9 cellular contexts compared by ENCODE assay signal in the genomic region with DNA sequence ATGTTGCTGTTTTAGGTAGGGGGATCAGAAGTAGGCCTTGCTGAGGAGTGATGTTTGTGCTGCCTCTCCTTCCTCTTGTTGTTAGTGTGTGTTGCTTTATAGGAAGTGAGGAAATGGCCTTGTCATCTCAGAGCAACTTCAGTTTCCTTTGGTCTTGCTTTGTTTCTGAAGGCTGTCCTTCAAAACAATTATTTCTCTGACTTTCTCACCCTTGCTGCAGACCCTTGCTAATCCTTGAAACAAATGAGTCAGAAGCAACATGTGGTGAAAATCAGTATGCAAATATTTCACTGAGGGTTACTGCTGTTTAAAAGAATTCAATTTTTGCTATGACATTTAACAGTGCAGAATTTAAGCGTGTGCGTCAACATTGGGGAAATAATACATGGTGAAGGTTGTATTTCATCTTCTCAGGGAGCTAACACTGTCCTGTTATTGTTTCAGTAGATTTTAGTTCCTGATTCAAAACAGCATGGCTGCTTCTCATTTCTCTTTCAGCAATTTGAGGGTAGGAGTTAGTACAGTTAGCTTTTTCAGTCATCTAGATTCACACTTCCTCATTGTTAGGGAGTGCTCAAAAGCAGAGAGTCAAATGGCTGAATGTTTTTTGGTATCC.
DNase-seq lines count a peak whose midpoint lies in the region; ATAC-seq lines count a peak whose summit lies in the region.
"Had no signal": no experiment of that assay in that cellular context is flagged by ENCODE, and none has a peak within 500 bp of the region (broad histone marks: within the 10 kb centered on the region; RNA-seq: fewer than 3 reads in every experiment).

No MANE protein-coding gene starts in this region.

- H3K9me3 Mint-ChIP-seq in activated naive CD4-positive, alpha-beta T cell treated with anti-CD3 and anti-CD28 coated beads, Interleukin-2, amount 50 U/mL, for 24 hours: no peaks in the 10 kb centered on the region
- H3K9me3 Mint-ChIP-seq in T-helper 2 cell treated with Interferon-gamma antibody and Interleukin-4, amounts not matched to agents 5 μg/mL and 100 μg/mL, for 36 hours: no peaks in the 10 kb centered on the region

- H3K27ac ChIP-seq in mucosa of rectum (ENCODE audit: low read depth in 2 of 2, low read length in 2 of 2): peak overlapping the region; percentile 6 to 21

- H3K27me3 ChIP-seq in mucosa of rectum (ENCODE audit: control insufficient read depth in 2 of 2, insufficient read depth in 2 of 2, low read length in 2 of 2): no peaks in the 10 kb centered on the region

- peak overlapping the region; percentile 36 for H3K27ac Mint-ChIP-seq in activated naive CD4-positive, alpha-beta T cell treated with anti-CD3 and anti-CD28 coated beads, Interleukin-2, amount 50 U/mL, for 24 hours
- H3K27ac Mint-ChIP-seq in T-helper 2 cell treated with Interferon-gamma antibody and Interleukin-4, amounts not matched to agents 5 μg/mL and 100 μg/mL, for 36 hours: peak overlapping the region; percentile 76

- H3K4me1 Mint-ChIP-seq in activated naive CD4-positive, alpha-beta T cell treated with anti-CD3 and anti-CD28 coated beads, Interleukin-2, amount 50 U/mL, for 24 hours: peaks cover 11% of the 10 kb centered on the region
- H3K4me1 Mint-ChIP-seq in T-helper 2 cell treated with Interferon-gamma antibody and Interleukin-4, amounts not matched to agents 5 μg/mL and 100 μg/mL, for 36 hours (ENCODE audit: low read depth): peaks cover 9% of the 10 kb centered on the region

- DNase-seq in activated naive CD4-positive, alpha-beta T cell treated with anti-CD3 and anti-CD28 coated beads, Interleukin-2, amount 50 U/mL, for 16 hours: no peak
- DNase-seq in T-helper 2 cell treated with Interferon-gamma antibody and Interleukin-4, amounts not matched to agents 5 μg/mL and 100 μg/mL, for 36 hours (ENCODE audit: low spot score): no peak
- DNase-seq in cortex of kidney (lab: John Stamatoyannopoulos, UW): no peak
- no peak for DNase-seq in superior temporal gyrus (ENCODE audit: extremely low spot score)
- DNase-seq in DMS114 treated with DMSO at 0.1 percent for 48 hours (lab: John Stamatoyannopoulos, UW; ENCODE audit: unreplicated experiment): no peak
- DNase-seq: DND-41 had no signal

- no peaks in the 10 kb centered on the region for H3K4me1 ChIP-seq in mucosa of rectum (ENCODE audit: control insufficient read depth in 2 of 2, insufficient read depth in 2 of 2, low read length in 2 of 2)

- peak; percentile 82 for ATAC-seq in HG03066 (IDR thresholded peaks at IDR 0.05; ENCODE audit: low read depth, unreplicated experiment)

- H3K4me3 ChIP-seq in mucosa of rectum (ENCODE audit: low read length in 2 of 2): no peak overlapping the region

- H3K9ac ChIP-seq in mucosa of rectum (ENCODE audit: low read depth in 1 of 2, low read length in 2 of 2): no peak overlapping the region

- no peak overlapping the region for H3K4me3 Mint-ChIP-seq in activated naive CD4-positive, alpha-beta T cell treated with anti-CD3 and anti-CD28 coated beads, Interleukin-2, amount 50 U/mL, for 24 hours
- no peak overlapping the region for H3K4me3 Mint-ChIP-seq in T-helper 2 cell treated with Interferon-gamma antibody and Interleukin-4, amounts not matched to agents 5 μg/mL and 100 μg/mL, for 36 hours

- H3K36me3 ChIP-seq in mucosa of rectum (ENCODE audit: control insufficient read depth in 2 of 2, insufficient read depth in 2 of 2, low read length in 2 of 2): peaks cover 0 to 2% of the 10 kb centered on the region in 2 donors

- no peaks in the 10 kb centered on the region for H3K27me3 Mint-ChIP-seq in activated naive CD4-positive, alpha-beta T cell treated with anti-CD3 and anti-CD28 coated beads, Interleukin-2, amount 50 U/mL, for 24 hours
- no peaks in the 10 kb centered on the region for H3K27me3 Mint-ChIP-seq in T-helper 2 cell treated with Interferon-gamma antibody and Interleukin-4, amounts not matched to agents 5 μg/mL and 100 μg/mL, for 36 hours (ENCODE audit: low read depth)

- no peaks in the 10 kb centered on the region for H3K9me3 ChIP-seq in mucosa of rectum (ENCODE audit: control insufficient read depth in 2 of 2, low read length in 2 of 2)

- peaks cover 7% of the 10 kb centered on the region for H3K36me3 Mint-ChIP-seq in activated naive CD4-positive, alpha-beta T cell treated with anti-CD3 and anti-CD28 coated beads, Interleukin-2, amount 50 U/mL, for 24 hours
- peaks cover 9% of the 10 kb centered on the region for H3K36me3 Mint-ChIP-seq in T-helper 2 cell treated with Interferon-gamma antibody and Interleukin-4, amounts not matched to agents 5 μg/mL and 100 μg/mL, for 36 hours (ENCODE audit: low read depth)
